Comparison of ENCODE assay signal across 8 cellular contexts in the genomic region with DNA sequence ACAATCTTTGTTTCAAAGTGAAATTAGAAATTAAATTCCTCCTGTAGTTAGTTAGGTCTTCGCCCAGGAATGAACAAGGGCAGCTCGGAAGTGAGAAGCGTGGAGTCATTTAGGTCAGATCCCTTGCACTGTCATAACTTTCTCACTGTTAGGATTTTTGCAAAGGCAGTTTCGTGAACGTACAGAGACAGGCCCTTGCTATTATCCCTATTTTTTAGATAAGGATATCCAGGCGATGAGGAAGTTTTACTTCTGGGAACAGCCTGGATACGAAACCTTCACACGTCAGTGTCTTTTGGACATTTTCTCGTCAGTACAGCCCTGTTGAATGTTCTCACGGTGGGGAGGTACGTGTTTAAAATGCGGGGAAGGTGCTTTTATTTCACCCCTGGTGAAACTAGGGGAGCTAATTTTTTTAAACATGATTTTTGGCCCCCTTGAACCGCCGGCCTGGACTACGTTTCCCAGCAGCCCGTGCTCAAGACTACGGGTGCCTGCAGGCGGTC. TPM values are rescaled to one million over a fixed set of nuclear protein-coding genes. Genes with fewer than 3 reads are reported as not detected.
DNase-seq lines count a peak whose midpoint lies in the region; ATAC-seq and TF ChIP-seq lines count a peak whose summit lies in the region.

No MANE protein-coding gene starts in this region.

- H3K36me3 ChIP-seq in MM.1S (replicated peaks; ENCODE audit: insufficient read depth, low read length) = no peaks in the 10 kb centered on the region
- no peaks in the 10 kb centered on the region for H3K36me3 ChIP-seq in stomach

- H3K4me1 ChIP-seq in MM.1S (ENCODE audit: low read length) (peaks cover 14% of the 10 kb centered on the region), stomach (peaks cover 14 to 36% (median 22%) of the 10 kb centered on the region in 4 donors)

- no peak for TF ChIP-seq EP300 in stomach (IDR thresholded peaks at IDR 0.05)

- ATAC-seq in left lobe of liver = peak; percentile 1

- H3K4me3 ChIP-seq in MM.1S (ENCODE audit: low read length) (peak overlapping the region; percentile 94), stomach (peak overlapping the region; percentile 87 to 100 (median 94))

- H3K4me2 ChIP-seq in MM.1S (ENCODE audit: low read depth, low read length) = peak overlapping the region; percentile 90

- H3K27ac ChIP-seq in MM.1S (ENCODE audit: low read length) = peak overlapping the region; percentile 93; the same call in 1 of the 2 replicates
- peak overlapping the region; percentile 96 to 99 (median 98) for H3K27ac ChIP-seq in stomach

- peak overlapping the region; percentile 96 for H2AFZ ChIP-seq in MM.1S (ENCODE audit: low read length)

- peak overlapping the region; percentile 97; the same call in 1 of the 2 replicates for H3K9ac ChIP-seq in MM.1S (ENCODE audit: low read length)

- peaks cover 0 to 12% (median 3%) of the 10 kb centered on the region in 5 experiments for H3K9me3 Mint-ChIP-seq in brain

- 12 to 18% (median 15%) methylated on average over 13 to 18 of the region's 18 CpGs for WGBS in stomach, 5 donors

- peak overlapping the region; percentile 84 to 99 (median 90) for H3K4me3 Mint-ChIP-seq in brain

- H3K27me3 Mint-ChIP-seq in brain = peaks cover 9% of the 10 kb centered on the region

- TF ChIP-seq POLR2A in stomach (IDR thresholded peaks at IDR 0.05) = no peak

- peaks cover 9% of the 10 kb centered on the region for H3F3A ChIP-seq in MM.1S (ENCODE audit: insufficient read depth, low read length)

- DNase-seq in NCI-H2107 treated with DMSO at 0.1 percent for 48 hours (lab: John Stamatoyannopoulos, UW; ENCODE audit: unreplicated experiment) (peak; percentile 28), NCI-H2107 (lab: John Stamatoyannopoulos, UW) (no peak), MM.1S (no peak), left lobe of liver (ENCODE audit: low spot score) (no peak), stomach (no peak), NCI-H226 (no peak), OCI-M2 (lab: John Stamatoyannopoulos, UW; ENCODE audit: unreplicated experiment) (no peak)

- H3K4me1 Mint-ChIP-seq in brain = peaks cover 36% of the 10 kb centered on the region

- no peaks in the 10 kb centered on the region for H4K20me1 ChIP-seq in MM.1S (ENCODE audit: insufficient read depth, low read length)

- TF ChIP-seq CTCF in MM.1S (IDR thresholded peaks at IDR 0.05; ENCODE audit: low read length) (no peak), brain (conservative IDR thresholded peaks at IDR 0.05) (no peak), stomach (IDR thresholded peaks at IDR 0.05) (no peak)

- H3K9me3 ChIP-seq in MM.1S (replicated peaks; ENCODE audit: insufficient read depth, low read length) = no peaks in the 10 kb centered on the region
- H3K9me3 ChIP-seq in stomach = no peaks in the 10 kb centered on the region

- H3K27me3 ChIP-seq in MM.1S (replicated peaks; ENCODE audit: insufficient read depth, low read length) (no peaks in the 10 kb centered on the region), stomach (no peaks in the 10 kb centered on the region)

- intact Hi-C loops in stomach (cut with DNase I; ENCODE audit: low total_unique reads) = loop anchor here (5.0 kb wide), 1 partner anchor 68 kb away; the partner anchor contains the start of gene AKTIP

- H3K27ac Mint-ChIP-seq in brain = peak overlapping the region; percentile 87 to 95 (median 90)

- H3K36me3 Mint-ChIP-seq in brain = no peaks in the 10 kb centered on the region

- no peaks in the 10 kb centered on the region for H3K9me2 ChIP-seq in MM.1S (replicated peaks; ENCODE audit: insufficient read depth, low read length)

- H3K79me2 ChIP-seq in MM.1S (ENCODE audit: low read length) = peaks cover 39% of the 10 kb centered on the region

RNA-seq across cellular contexts. Expression of gene RBL2, which starts 0.3 kb away (rescaled TPM):
- 27.1 TPM for polyA plus RNA-seq in brain (ENCODE audit: insufficient read depth, low read depth, low replicate concordance)
- 46.6 TPM for total RNA-seq in left lobe of liver
- 100 to 1,000 TPM in 2 of 5 donors, 10 to 100 TPM in 3; 79.7 to 234 (median 95.3) TPM for total RNA-seq in stomach
- polyA plus RNA-seq in stomach = 10 to 100 TPM; 23.0 to 40.3 (median 34.9) TPM
